Comparison of ENCODE assay signal across 25 cellular contexts in the genomic region with DNA sequence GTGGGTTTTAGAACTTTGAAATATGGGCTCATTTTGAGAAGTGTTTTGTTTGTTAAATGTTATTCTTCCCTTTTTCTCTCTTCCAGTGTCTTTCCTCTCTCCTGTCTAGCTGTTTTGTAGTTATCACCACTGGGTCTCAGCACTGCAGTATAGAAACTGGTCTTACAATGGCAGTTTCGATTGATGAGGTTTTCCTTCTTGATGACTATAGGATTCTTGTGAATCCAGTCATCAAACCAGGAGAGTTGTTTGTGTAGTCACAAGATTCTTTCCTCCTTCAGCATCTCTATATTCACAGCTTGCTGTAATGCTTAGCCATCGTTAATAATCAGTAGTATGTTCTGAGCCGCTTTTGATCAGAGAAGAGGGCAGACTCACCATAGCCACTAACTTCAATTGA.
DNase-seq lines count a peak whose midpoint lies in the region; ATAC-seq, FAIRE-seq and TF ChIP-seq lines count a peak whose summit lies in the region.
"Had no signal": no experiment of that assay in that cellular context is flagged by ENCODE, and none has a peak within 500 bp of the region (broad histone marks: within the 10 kb centered on the region; RNA-seq: fewer than 3 reads in every experiment).

No MANE protein-coding gene starts in this region.

- no peaks in the 10 kb centered on the region for H4K20me1 ChIP-seq in keratinocyte (ENCODE audit: control insufficient read depth, extremely low read depth, insufficient read depth, low read length)

- TF ChIP-seq CTCF in AG10803 (conservative IDR thresholded peaks at IDR 0.05; ENCODE audit: low read length) = no peak
- no peak for TF ChIP-seq CTCF in keratinocyte (optimal IDR thresholded peaks at IDR 0.05 in 1 of 3, IDR thresholded peaks at IDR 0.05 in 1 of 3, conservative IDR thresholded peaks at IDR 0.05 in 1 of 3; ENCODE audit: extremely low read depth in 1 of 3, insufficient read depth in 2 of 3, low read length in 3 of 3)
- no peak for TF ChIP-seq CTCF in esophagus squamous epithelium (IDR thresholded peaks at IDR 0.05)

- no peaks in the 10 kb centered on the region for H3K79me2 ChIP-seq in keratinocyte (ENCODE audit: control insufficient read depth, insufficient read depth, low read length)

- FAIRE-seq in keratinocyte (lab: Jason Lieb, UNC) = peak; percentile 36
- FAIRE-seq: A549, frontal cortex had no signal

- no peak overlapping the region for H3K4me2 ChIP-seq in keratinocyte (ENCODE audit: control insufficient read depth, extremely low read depth, insufficient read depth, low read depth, low read length)
- H3K4me2 ChIP-seq: A549 had no signal

- DNase-seq in AG10803 (ENCODE audit: low read depth) = peak; percentile 60
- peak; percentile 49 for DNase-seq in HT1080 (ENCODE audit: low read depth)
- peak; percentile 67 for DNase-seq in amniotic epithelial cell (ENCODE audit: low read depth)
- DNase-seq in keratinocyte (ENCODE audit: low read depth, low spot score) = no peak
- DNase-seq in islet precursor cell = no peak
- no peak for DNase-seq in NCI-H345 treated with DMSO at 0.1 percent for 48 hours (lab: John Stamatoyannopoulos, UW; ENCODE audit: unreplicated experiment)
- no peak for DNase-seq in esophagus squamous epithelium (lab: John Stamatoyannopoulos, UW)
- DNase-seq: activated CD8-positive, alpha-beta T cell treated with anti-CD3 and anti-CD28 coated beads for 36 hours; activated naive CD4-positive, alpha-beta T cell treated with anti-CD3 and anti-CD28 coated beads, Interleukin-2, amount 50 U/mL, for 16 hours; activated T-cell treated with anti-CD3 and anti-CD28 coated beads, Interleukin-2, amount 50 U/mL, for 24 hours; CD4-positive, alpha-beta T cell; Karpas-422; left colon; NCI-H1092; NCI-H2081 treated with DMSO at 0.1 percent for 48 hours; NCI-H526 treated with DMSO at 0.1 percent for 48 hours; nephron progenitor cell; psoas muscle; spleen; stimulated activated CD8-positive, alpha-beta memory T cell treated with anti-CD3 and anti-CD28 coated beads, Interleukin-4, amount 100 ng/mL, for 48 hours had no signal

- H3K4me3 ChIP-seq in AG10803 (ENCODE audit: low read length) = no peak overlapping the region
- H3K4me3 ChIP-seq in keratinocyte (ENCODE audit: control insufficient read depth in 2 of 3, extremely low read depth in 1 of 3, insufficient read depth in 2 of 3, low read depth in 1 of 3, low read length in 3 of 3) = no peak overlapping the region
- no peak overlapping the region for H3K4me3 ChIP-seq in esophagus squamous epithelium
- H3K4me3 ChIP-seq: A549, ascending aorta, coronary artery, psoas muscle, spleen had no signal

- no peak for TF ChIP-seq POLR2A in esophagus squamous epithelium (IDR thresholded peaks at IDR 0.05)

- intact Hi-C loops in esophagus squamous epithelium (cut with DNase I) = no loop called here

- ATAC-seq in GM18870 (IDR thresholded peaks at IDR 0.05; ENCODE audit: unreplicated experiment) = no peak
- ATAC-seq: A549; activated CD8-positive, alpha-beta T cell treated with anti-CD3 and anti-CD28 coated beads for 36 hours; left colon; psoas muscle had no signal

- H3K9ac ChIP-seq in keratinocyte (ENCODE audit: control insufficient read depth, extremely low read depth, insufficient read depth, low read length) = no peak overlapping the region

- H3K27me3 ChIP-seq in keratinocyte (ENCODE audit: control insufficient read depth, extremely low read depth, insufficient read depth, low read length) (no peaks in the 10 kb centered on the region), esophagus squamous epithelium (no peaks in the 10 kb centered on the region)
- H3K27me3 ChIP-seq: ascending aorta, spleen had no signal

- no peak overlapping the region for H2AFZ ChIP-seq in keratinocyte (ENCODE audit: control insufficient read depth, low read length)

- no peak overlapping the region for H3K27ac ChIP-seq in keratinocyte (ENCODE audit: control insufficient read depth, insufficient read depth, low read length)
- H3K27ac ChIP-seq in esophagus squamous epithelium = no peak overlapping the region
- H3K27ac ChIP-seq: A549, ascending aorta, coronary artery, psoas muscle, spleen had no signal

- H3K36me3 ChIP-seq in keratinocyte (ENCODE audit: control insufficient read depth in 2 of 2, extremely low read depth in 1 of 2, insufficient read depth in 2 of 2, low read length in 2 of 2) (no peaks in the 10 kb centered on the region), esophagus squamous epithelium (no peaks in the 10 kb centered on the region)
- H3K36me3 ChIP-seq: ascending aorta, spleen had no signal

- 73 to 84% methylated on average over 3 of the region's 3 CpGs for whole genome bisulfite sequencing in esophagus squamous epithelium, 2 donors

- H3K4me1 ChIP-seq in keratinocyte (ENCODE audit: control insufficient read depth, extremely low read depth, insufficient read depth, low read length) (peaks cover 5% of the 10 kb centered on the region), esophagus squamous epithelium (no peaks in the 10 kb centered on the region)
- H3K4me1 ChIP-seq: A549, ascending aorta, psoas muscle, spleen had no signal

- dilution Hi-C loops in keratinocyte (cut with MboI; ENCODE audit: extremely low pct_ligation_motif_present, low sequenced_read_pairs) = no loop called here

- H3K9me3 ChIP-seq in keratinocyte (ENCODE audit: control insufficient read depth, low read depth, low read length) = peaks cover 2% of the 10 kb centered on the region
- H3K9me3 ChIP-seq in esophagus squamous epithelium = no peaks in the 10 kb centered on the region

- no peaks in the 10 kb centered on the region for H3K9me1 ChIP-seq in keratinocyte (ENCODE audit: control insufficient read depth, extremely low read depth, insufficient read depth, low read length)

Comparison
In these comparisons a context has a peak if more than half of its experiments do, and no peak if none do; other contexts are left out.
1. DNase-seq: peak in AG10803 (single experiment), HT1080 (single experiment) and amniotic epithelial cell (single experiment); none in keratinocyte (single experiment), islet precursor cell (single experiment), NCI-H345 treated with DMSO at 0.1 percent for 48 hours (single experiment) and esophagus squamous epithelium (single experiment).